In the genomic region with DNA sequence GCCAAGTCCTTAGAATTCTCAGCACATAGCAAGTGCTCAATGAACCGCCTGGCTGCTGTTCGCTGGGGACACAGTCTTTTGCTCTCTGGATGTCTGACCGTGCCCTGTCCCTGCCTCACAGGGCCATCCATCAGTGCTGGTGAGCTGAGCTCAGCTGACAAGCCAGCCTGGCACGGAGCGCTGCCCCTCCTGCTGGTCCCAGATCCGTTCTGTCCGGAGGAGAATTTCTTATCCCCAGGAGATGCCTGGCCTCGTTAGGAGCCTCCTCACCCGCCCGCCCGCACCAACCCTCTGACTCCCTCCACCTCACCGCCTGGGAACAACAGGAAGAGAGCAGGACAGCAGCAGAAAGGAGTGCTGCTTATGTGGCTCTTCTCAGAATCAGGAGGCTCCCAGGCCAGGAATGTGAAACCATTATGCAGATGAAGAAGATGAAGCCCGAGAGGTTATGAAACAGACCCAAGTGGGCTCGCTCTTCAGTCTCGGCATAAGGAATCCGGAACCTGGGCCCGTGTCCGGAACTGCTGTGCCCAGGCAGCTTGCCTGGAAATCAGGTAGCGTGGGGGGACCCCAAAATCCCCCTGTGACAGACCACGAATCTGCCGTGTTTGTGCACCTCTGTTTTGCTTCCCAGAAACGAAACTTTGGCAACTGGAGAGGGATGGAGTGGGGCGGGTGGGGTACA, we compare ENCODE assay signal across 22 cellular contexts. TPM values are rescaled to one million over a fixed set of nuclear protein-coding genes. Genes with fewer than 3 reads are reported as not detected.
A peak's percentile ranks its signal among the peaks of the same experiment; 100 is the strongest.
DNase-seq lines count a peak whose midpoint lies in the region; ATAC-seq and FAIRE-seq lines count a peak whose summit lies in the region.
"Had no signal": no experiment of that assay in that cellular context is flagged by ENCODE, and none has a peak within 500 bp of the region (broad histone marks: within the 10 kb centered on the region; RNA-seq: fewer than 3 reads in every experiment).

No MANE protein-coding gene starts in this region.

- CTCF ChIA-PET in activated CD4-positive, alpha-beta T cell treated with anti-CD3 and anti-CD28 coated beads, Interleukin-2, amount 10 ng/mL, durations not matched to agents 7 days and 5 days (lab: Charles Lee), result interaction anchor here (1.2 kb wide), 1 partner anchor 9 kb away, joined by 3 read pairs; no protein-coding TSS in a partner anchor
- CTCF ChIA-PET in activated CD4-positive, alpha-beta T cell treated with anti-CD3 and anti-CD28 coated beads for 36 hours (lab: Charles Lee), result interaction anchor here (0.7 kb wide), 1 partner anchor 226 kb away, joined by 3 read pairs; no protein-coding TSS in a partner anchor

- H3K4me1 Mint-ChIP-seq in activated CD4-positive, alpha-beta T cell treated with anti-CD3 and anti-CD28 coated beads, Interleukin-2, amount 10 ng/mL, durations not matched to agents 7 days and 5 days, result peaks cover 70% of the 10 kb centered on the region
- H3K4me1 Mint-ChIP-seq in activated CD4-positive, alpha-beta T cell treated with anti-CD3 and anti-CD28 coated beads for 36 hours, result peaks cover 24% of the 10 kb centered on the region

- H3K27ac Mint-ChIP-seq in activated CD4-positive, alpha-beta T cell treated with anti-CD3 and anti-CD28 coated beads, Interleukin-2, amount 10 ng/mL, durations not matched to agents 7 days and 5 days, result peak overlapping the region; percentile 9
- H3K27ac Mint-ChIP-seq in activated CD4-positive, alpha-beta T cell treated with anti-CD3 and anti-CD28 coated beads for 36 hours, result no peak overlapping the region
- H3K27ac Mint-ChIP-seq: activated naive CD4-positive, alpha-beta T cell treated with anti-CD3 and anti-CD28 coated beads for 36 hours; stimulated activated naive CD8-positive, alpha-beta T cell treated with anti-CD3 and anti-CD28 coated beads, Interleukin-15, Interleukin-2, amounts not matched to agents 100 ng/mL and 50 ng/mL, for 24 hours had no signal

- no peaks in the 10 kb centered on the region for H3K27me3 Mint-ChIP-seq in activated CD4-positive, alpha-beta T cell treated with anti-CD3 and anti-CD28 coated beads, Interleukin-2, amount 10 ng/mL, durations not matched to agents 7 days and 5 days
- H3K27me3 Mint-ChIP-seq in activated CD4-positive, alpha-beta T cell treated with anti-CD3 and anti-CD28 coated beads for 36 hours, result no peaks in the 10 kb centered on the region
- H3K27me3 Mint-ChIP-seq: stimulated activated naive CD8-positive, alpha-beta T cell treated with anti-CD3 and anti-CD28 coated beads, Interleukin-15, Interleukin-2, amounts not matched to agents 100 ng/mL and 50 ng/mL, for 24 hours had no signal

- no peak for DNase-seq in activated CD4-positive, alpha-beta T cell treated with anti-CD3 and anti-CD28 coated beads, Interleukin-2, amount 10 ng/mL, durations not matched to agents 7 days and 5 days
- no peak for DNase-seq in activated CD4-positive, alpha-beta T cell treated with anti-CD3 and anti-CD28 coated beads for 36 hours
- DNase-seq in cerebellum (ENCODE audit: low spot score), result peak; percentile 31
- peak; percentile 57 for DNase-seq in kidney tubule cell (ENCODE audit: low spot score)
- peak; percentile 61 for DNase-seq in urothelium cell line (ENCODE audit: low spot score)
- no peak for DNase-seq in activated CD4-positive, alpha-beta T cell treated with anti-CD3 and anti-CD28 coated beads, Interleukin-2, amount 50 U/mL, for 1 hour
- no peak for DNase-seq in MV-4-11 (lab: John Stamatoyannopoulos, UW)
- DNase-seq in RKO (ENCODE audit: low spot score), result no peak
- DNase-seq: activated CD8-positive, alpha-beta T cell treated with anti-CD3 and anti-CD28 coated beads, Interleukin-2, amount 10 ng/mL, durations not matched to agents 7 days and 5 days; activated naive CD4-positive, alpha-beta T cell treated with anti-CD3 and anti-CD28 coated beads for 36 hours; Calu3; Karpas-422; NCI-H1694 treated with DMSO at 0.1 percent for 48 hours; NCI-H510A had no signal

- peaks cover 3% of the 10 kb centered on the region for H3K36me3 Mint-ChIP-seq in activated CD4-positive, alpha-beta T cell treated with anti-CD3 and anti-CD28 coated beads, Interleukin-2, amount 10 ng/mL, durations not matched to agents 7 days and 5 days (ENCODE audit: low read depth)
- no peaks in the 10 kb centered on the region for H3K36me3 Mint-ChIP-seq in activated CD4-positive, alpha-beta T cell treated with anti-CD3 and anti-CD28 coated beads for 36 hours (ENCODE audit: low read depth)
- H3K36me3 Mint-ChIP-seq: natural killer cell treated with Interleukin-12 subunit alpha and Interleukin-12 subunit beta and Interleukin-15 and Interleukin-18, amount 100 ng/mL, for 72 hours had no signal

- no peak for FAIRE-seq in urothelium cell line (lab: Jason Lieb, UNC)
- FAIRE-seq: endothelial cell of umbilical vein had no signal

- POLR2A ChIA-PET in activated CD4-positive, alpha-beta T cell treated with anti-CD3 and anti-CD28 coated beads, Interleukin-2, amount 10 ng/mL, durations not matched to agents 7 days and 5 days (lab: Charles Lee), result no interaction called here
- POLR2A ChIA-PET in activated CD4-positive, alpha-beta T cell treated with anti-CD3 and anti-CD28 coated beads for 36 hours (lab: Charles Lee), result no interaction called here

- no peak overlapping the region for H3K4me3 Mint-ChIP-seq in activated CD4-positive, alpha-beta T cell treated with anti-CD3 and anti-CD28 coated beads, Interleukin-2, amount 10 ng/mL, durations not matched to agents 7 days and 5 days
- H3K4me3 Mint-ChIP-seq in activated CD4-positive, alpha-beta T cell treated with anti-CD3 and anti-CD28 coated beads for 36 hours, result no peak overlapping the region
- H3K4me3 Mint-ChIP-seq: activated CD8-positive, alpha-beta T cell treated with anti-CD3 and anti-CD28 coated beads, Interleukin-2, amount 10 ng/mL, durations not matched to agents 7 days and 5 days; activated naive CD4-positive, alpha-beta T cell treated with anti-CD3 and anti-CD28 coated beads for 36 hours; natural killer cell treated with Interleukin-12 subunit alpha and Interleukin-12 subunit beta and Interleukin-15 and Interleukin-18, amount 100 ng/mL, for 72 hours; stimulated activated naive CD8-positive, alpha-beta T cell treated with anti-CD3 and anti-CD28 coated beads, Interleukin-15, Interleukin-2, amounts not matched to agents 100 ng/mL and 50 ng/mL, for 24 hours had no signal

- intact Hi-C loops in activated CD4-positive, alpha-beta T cell treated with anti-CD3 and anti-CD28 coated beads for 36 hours (cut with DNase I, micrococcal nuclease), result no loop called here

- ATAC-seq in activated CD4-positive, alpha-beta T cell treated with anti-CD3 and anti-CD28 coated beads for 36 hours, result no peak
- ATAC-seq: activated CD8-positive, alpha-beta T cell treated with anti-CD3 and anti-CD28 coated beads, Interleukin-2, amount 10 ng/mL, durations not matched to agents 7 days and 5 days; natural killer cell treated with Interleukin-12 subunit alpha and Interleukin-12 subunit beta and Interleukin-15 and Interleukin-18, amount 100 ng/mL, for 72 hours had no signal

- no peaks in the 10 kb centered on the region for H3K9me3 Mint-ChIP-seq in activated CD4-positive, alpha-beta T cell treated with anti-CD3 and anti-CD28 coated beads, Interleukin-2, amount 10 ng/mL, durations not matched to agents 7 days and 5 days
- H3K9me3 Mint-ChIP-seq in activated CD4-positive, alpha-beta T cell treated with anti-CD3 and anti-CD28 coated beads for 36 hours (ENCODE audit: low read depth), result no peaks in the 10 kb centered on the region
- H3K9me3 Mint-ChIP-seq: activated naive CD4-positive, alpha-beta T cell treated with anti-CD3 and anti-CD28 coated beads for 36 hours; natural killer cell treated with Interleukin-12 subunit alpha and Interleukin-12 subunit beta and Interleukin-15 and Interleukin-18, amount 100 ng/mL, for 72 hours; stimulated activated naive CD8-positive, alpha-beta T cell treated with anti-CD3 and anti-CD28 coated beads, Interleukin-15, Interleukin-2, amounts not matched to agents 100 ng/mL and 50 ng/mL, for 24 hours had no signal

RNA-seq across cellular contexts. Expression of a gene that starts 28.8 kb away (rescaled TPM):
- total RNA-seq in activated CD4-positive, alpha-beta T cell treated with anti-CD3 and anti-CD28 coated beads, Interleukin-2, amount 10 ng/mL, durations not matched to agents 7 days and 5 days, result 10 to 100 TPM; 53.5 to 55.1 TPM
- total RNA-seq in activated CD4-positive, alpha-beta T cell treated with anti-CD3 and anti-CD28 coated beads for 36 hours, result 10 to 100 TPM; 56.0 to 69.8 TPM
- total RNA-seq in cerebellum, result 7.2 TPM

RNA-seq across cellular contexts. Expression of a gene that starts 35.3 kb away (rescaled TPM):
- total RNA-seq in activated CD4-positive, alpha-beta T cell treated with anti-CD3 and anti-CD28 coated beads, Interleukin-2, amount 10 ng/mL, durations not matched to agents 7 days and 5 days, result not detected
- total RNA-seq in activated CD4-positive, alpha-beta T cell treated with anti-CD3 and anti-CD28 coated beads for 36 hours, result not detected
- total RNA-seq in cerebellum, result not detected
- total RNA-seq: A673; activated CD8-positive, alpha-beta T cell treated with anti-CD3 and anti-CD28 coated beads, Interleukin-2, amount 10 ng/mL, durations not matched to agents 7 days and 5 days; activated naive CD4-positive, alpha-beta T cell treated with anti-CD3 and anti-CD28 coated beads for 36 hours; Calu3; endothelial cell of umbilical vein; liver; natural killer cell treated with Interleukin-12 subunit alpha and Interleukin-12 subunit beta and Interleukin-15 and Interleukin-18, amount 100 ng/mL, for 72 hours; RPMI7951; skeletal muscle tissue; T-helper 2 cell treated with Interferon-gamma antibody and Interleukin-4, amounts not matched to agents 100 ng/mL and 5 ng/mL, for 36 hours had no signal

RNA-seq across cellular contexts. Expression of a gene that starts 40.2 kb away (rescaled TPM):
- total RNA-seq in activated CD4-positive, alpha-beta T cell treated with anti-CD3 and anti-CD28 coated beads, Interleukin-2, amount 10 ng/mL, durations not matched to agents 7 days and 5 days, result not detected
- total RNA-seq in activated CD4-positive, alpha-beta T cell treated with anti-CD3 and anti-CD28 coated beads for 36 hours, result not detected
- not detected for total RNA-seq in cerebellum
- total RNA-seq: A673; activated CD8-positive, alpha-beta T cell treated with anti-CD3 and anti-CD28 coated beads, Interleukin-2, amount 10 ng/mL, durations not matched to agents 7 days and 5 days; activated naive CD4-positive, alpha-beta T cell treated with anti-CD3 and anti-CD28 coated beads for 36 hours; Calu3; endothelial cell of umbilical vein; liver; natural killer cell treated with Interleukin-12 subunit alpha and Interleukin-12 subunit beta and Interleukin-15 and Interleukin-18, amount 100 ng/mL, for 72 hours; RPMI7951; skeletal muscle tissue; T-helper 2 cell treated with Interferon-gamma antibody and Interleukin-4, amounts not matched to agents 100 ng/mL and 5 ng/mL, for 36 hours had no signal

RNA-seq across cellular contexts. Expression of a gene that starts 43.0 kb away (rescaled TPM):
- total RNA-seq in activated CD4-positive, alpha-beta T cell treated with anti-CD3 and anti-CD28 coated beads, Interleukin-2, amount 10 ng/mL, durations not matched to agents 7 days and 5 days, result not detected
- total RNA-seq in activated CD4-positive, alpha-beta T cell treated with anti-CD3 and anti-CD28 coated beads for 36 hours, result not detected
- not detected for total RNA-seq in cerebellum
- total RNA-seq: A673; activated CD8-positive, alpha-beta T cell treated with anti-CD3 and anti-CD28 coated beads, Interleukin-2, amount 10 ng/mL, durations not matched to agents 7 days and 5 days; activated naive CD4-positive, alpha-beta T cell treated with anti-CD3 and anti-CD28 coated beads for 36 hours; Calu3; endothelial cell of umbilical vein; liver; natural killer cell treated with Interleukin-12 subunit alpha and Interleukin-12 subunit beta and Interleukin-15 and Interleukin-18, amount 100 ng/mL, for 72 hours; RPMI7951; skeletal muscle tissue; T-helper 2 cell treated with Interferon-gamma antibody and Interleukin-4, amounts not matched to agents 100 ng/mL and 5 ng/mL, for 36 hours had no signal

RNA-seq across cellular contexts. Expression of a gene that starts 47.3 kb away (rescaled TPM):
- not detected for total RNA-seq in activated CD4-positive, alpha-beta T cell treated with anti-CD3 and anti-CD28 coated beads, Interleukin-2, amount 10 ng/mL, durations not matched to agents 7 days and 5 days
- total RNA-seq in activated CD4-positive, alpha-beta T cell treated with anti-CD3 and anti-CD28 coated beads for 36 hours, result not detected
- total RNA-seq in cerebellum, result not detected
- total RNA-seq: A673; activated CD8-positive, alpha-beta T cell treated with anti-CD3 and anti-CD28 coated beads, Interleukin-2, amount 10 ng/mL, durations not matched to agents 7 days and 5 days; activated naive CD4-positive, alpha-beta T cell treated with anti-CD3 and anti-CD28 coated beads for 36 hours; Calu3; endothelial cell of umbilical vein; liver; natural killer cell treated with Interleukin-12 subunit alpha and Interleukin-12 subunit beta and Interleukin-15 and Interleukin-18, amount 100 ng/mL, for 72 hours; RPMI7951; skeletal muscle tissue; T-helper 2 cell treated with Interferon-gamma antibody and Interleukin-4, amounts not matched to agents 100 ng/mL and 5 ng/mL, for 36 hours had no signal

Comparison
In these comparisons a context has a peak if more than half of its experiments do, and no peak if none do; other contexts are left out.
1. DNase-seq: peak in cerebellum (single experiment), kidney tubule cell (single experiment) and urothelium cell line (single experiment); none in activated CD4-positive, alpha-beta T cell treated with anti-CD3 and anti-CD28 coated beads, Interleukin-2, amount 10 ng/mL, durations not matched to agents 7 days and 5 days (single experiment), activated CD4-positive, alpha-beta T cell treated with anti-CD3 and anti-CD28 coated beads for 36 hours (single experiment), activated CD4-positive, alpha-beta T cell treated with anti-CD3 and anti-CD28 coated beads, Interleukin-2, amount 50 U/mL, for 1 hour (single experiment), MV-4-11 (single experiment) and RKO (single experiment).